ENCODE assay signal across 15 cellular contexts in genomic region chr3:40930131-40930538, GRCh38.
DNase-seq lines count a peak whose midpoint lies in the region; ATAC-seq, FAIRE-seq and TF ChIP-seq lines count a peak whose summit lies in the region.
"Had no signal": no experiment of that assay in that cellular context is flagged by ENCODE, and none has a peak within 500 bp of the region (broad histone marks: within the 10 kb centered on the region; RNA-seq: fewer than 3 reads in every experiment).

No MANE protein-coding gene starts in this region.

- H3K36me3 ChIP-seq in heart right ventricle (no peaks in the 10 kb centered on the region), small intestine (ENCODE audit: control insufficient read depth in 2 of 2, insufficient read depth in 2 of 2, low read length in 2 of 2) (no peaks in the 10 kb centered on the region)
- H3K36me3 ChIP-seq: esophagus muscularis mucosa had no signal

- ATAC-seq in heart right ventricle (peak in 7 of 8 donors; percentile 43 to 80 (median 65)), HG03442 (IDR thresholded peaks at IDR 0.05; ENCODE audit: unreplicated experiment) (no peak)

- FAIRE-seq in small intestine (lab: Jason Lieb, UNC): no peak

- intact Hi-C loops in heart right ventricle (cut with DNase I): no loop called here

- H3K4me3 ChIP-seq in heart right ventricle (no peak overlapping the region), small intestine (ENCODE audit: low read depth in 1 of 2, low read length in 2 of 2) (no peak overlapping the region)
- H3K4me3 ChIP-seq: esophagus muscularis mucosa had no signal

- H3K27me3 ChIP-seq in heart right ventricle: no peaks in the 10 kb centered on the region
- no peaks in the 10 kb centered on the region for H3K27me3 ChIP-seq in small intestine (ENCODE audit: control insufficient read depth in 2 of 2, insufficient read depth in 2 of 2, low read length in 2 of 2)
- H3K27me3 ChIP-seq: esophagus muscularis mucosa had no signal

- peak in 4 of 9 donors; percentile 10 to 33 (median 22) for TF ChIP-seq CTCF in heart right ventricle (IDR thresholded peaks at IDR 0.05)

- H3K27ac ChIP-seq in heart right ventricle: no peak overlapping the region
- H3K27ac ChIP-seq in small intestine (ENCODE audit: low read depth in 1 of 2, low read length in 1 of 2): no peak overlapping the region
- H3K27ac ChIP-seq: esophagus muscularis mucosa, RWPE1 had no signal

- DNase-seq in SIG-M5 treated with dmso at 0.1 percent for 504 hours (lab: John Stamatoyannopoulos, UW; ENCODE audit: unreplicated experiment): peak; percentile 15
- DNase-seq in SIG-M5 (lab: John Stamatoyannopoulos, UW): no peak
- DNase-seq in SKM-1 treated with dmso at 0.1 percent for 144 hours (lab: John Stamatoyannopoulos, UW; ENCODE audit: unreplicated experiment): peak; percentile 32
- DNase-seq in heart right ventricle: no peak
- peak; percentile 29 for DNase-seq in small intestine
- no peak for DNase-seq in activated effector memory CD4-positive, alpha-beta T cell treated with anti-CD3 and anti-CD28 coated beads, Interleukin-2, amount 50 U/mL, for 16 hours
- no peak for DNase-seq in COLO668 (lab: John Stamatoyannopoulos, UW; ENCODE audit: unreplicated experiment)
- DNase-seq: activated CD4-positive, CD25-positive, alpha-beta regulatory T cell treated with anti-CD3 and anti-CD28 coated beads, Interleukin-2, amount 50 U/mL, for 72 hours; caudate nucleus; NCI-H2081; stimulated activated CD4-positive, alpha-beta T cell treated with anti-CD3 and anti-CD28 coated beads, Interleukin-4, amount 100 ng/mL, for 4 hours; substantia nigra had no signal

- H3K4me1 ChIP-seq in heart right ventricle (no peaks in the 10 kb centered on the region), small intestine (ENCODE audit: control insufficient read depth in 2 of 2, insufficient read depth in 1 of 2, low read depth in 1 of 2, low read length in 1 of 2) (no peaks in the 10 kb centered on the region)
- H3K4me1 ChIP-seq: esophagus muscularis mucosa had no signal

- H3K9me3 ChIP-seq in heart right ventricle: peaks cover 0 to 30% (median 8%) of the 10 kb centered on the region in 11 donors
- H3K9me3 ChIP-seq in small intestine (ENCODE audit: control insufficient read depth, low read depth): no peaks in the 10 kb centered on the region

Comparison
In these comparisons a context has a peak if more than half of its experiments do, and no peak if none do; other contexts are left out.
1. DNase-seq: peak in SIG-M5 treated with dmso at 0.1 percent for 504 hours (single experiment), SKM-1 treated with dmso at 0.1 percent for 144 hours (single experiment) and small intestine (single experiment); none in SIG-M5 (single experiment), heart right ventricle (0 of 2), activated effector memory CD4-positive, alpha-beta T cell treated with anti-CD3 and anti-CD28 coated beads, Interleukin-2, amount 50 U/mL, for 16 hours (single experiment) and COLO668 (single experiment).